Comparison of ENCODE assay signal across 1 cellular context in genomic region chr15:66758217-66758616, GRCh38. TPM values are rescaled to one million over a fixed set of nuclear protein-coding genes. Genes with fewer than 3 reads are reported as not detected.
"Had no signal": no experiment of that assay in that cellular context is flagged by ENCODE, and none has a peak within 500 bp of the region (broad histone marks: within the 10 kb centered on the region; RNA-seq: fewer than 3 reads in every experiment).

No MANE protein-coding gene starts in this region.

RNA-seq across cellular contexts. Expression of gene SMAD6, which starts 56.2 kb away (rescaled TPM):
- total RNA-seq: MCF 10A had no signal
